ENCODE assay signal across 8 cellular contexts in the genomic region with DNA sequence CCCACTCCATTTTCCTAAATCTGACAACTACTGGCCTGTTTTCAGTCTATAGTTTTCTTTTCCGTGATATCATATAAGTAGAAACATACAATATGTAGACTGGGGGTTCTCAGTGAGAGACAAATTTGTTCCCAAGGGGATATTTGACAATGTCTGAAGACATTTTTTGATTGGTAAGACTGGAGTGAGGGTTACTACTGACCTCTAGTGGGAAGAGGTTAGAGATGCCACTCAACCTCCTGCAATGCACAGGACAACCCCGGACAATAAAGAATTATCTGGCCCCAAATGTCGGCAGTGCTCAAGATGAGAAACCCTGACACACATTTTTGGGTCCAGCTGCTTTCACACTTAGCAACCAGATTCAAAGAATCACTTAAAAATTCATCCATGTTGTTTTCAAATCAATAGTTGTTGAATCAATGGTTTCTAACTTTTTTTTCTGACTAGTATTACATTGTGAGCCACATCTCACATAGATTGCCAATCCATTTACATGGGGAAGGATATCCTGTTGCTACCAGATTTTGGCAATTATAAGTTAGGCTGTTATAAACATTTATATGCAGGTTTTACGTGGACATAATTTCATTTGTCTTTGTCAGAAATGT.
DNase-seq lines count a peak whose midpoint lies in the region; ATAC-seq and TF ChIP-seq lines count a peak whose summit lies in the region.

No MANE protein-coding gene starts in this region.

- no peaks in the 10 kb centered on the region for H4K20me1 ChIP-seq in Karpas-422 (ENCODE audit: insufficient read depth, low read depth, low read length)

- H3K4me2 ChIP-seq in Karpas-422 (ENCODE audit: low read depth, low read length, poor library complexity, severe bottlenecking), result no peak overlapping the region

- H3K27ac ChIP-seq in C4-2B (no peak overlapping the region), Karpas-422 (ENCODE audit: low read length) (no peak overlapping the region), liver (ENCODE audit: low read depth in 1 of 2, low read length in 2 of 2) (no peak overlapping the region)

- TF ChIP-seq RAD21 in liver (IDR thresholded peaks at IDR 0.05), result peak; percentile 40 to 64

- 23% methylated on average over 4 of the region's 4 CpGs for WGBS in liver

- H3K4me1 ChIP-seq in Karpas-422 (ENCODE audit: low read length), result no peaks in the 10 kb centered on the region
- no peaks in the 10 kb centered on the region for H3K4me1 ChIP-seq in liver (ENCODE audit: control insufficient read depth in 4 of 4, insufficient read depth in 4 of 4, low read length in 3 of 4)

- DNase-seq in Karpas-422 (peak; percentile 78), SW480 (ENCODE audit: low spot score) (peak; percentile 23), NCI-H2227 (lab: John Stamatoyannopoulos, UW; ENCODE audit: unreplicated experiment) (no peak), NCI-H1694 treated with DMSO at 0.1 percent for 48 hours (lab: John Stamatoyannopoulos, UW) (no peak)
- no peak for DNase-seq in naive thymus-derived CD8-positive, alpha-beta T cell

- no peaks in the 10 kb centered on the region for H3K36me3 Mint-ChIP-seq in naive thymus-derived CD8-positive, alpha-beta T cell

- POLR2A ChIA-PET in naive thymus-derived CD8-positive, alpha-beta T cell (lab: Charles Lee), result no interaction called here

- H2AFZ ChIP-seq in Karpas-422 (ENCODE audit: low read length), result no peak overlapping the region

- H3K4me3 Mint-ChIP-seq in naive thymus-derived CD8-positive, alpha-beta T cell, result no peak overlapping the region

- H3K9ac ChIP-seq in Karpas-422 (ENCODE audit: low read length) (no peak overlapping the region), liver (ENCODE audit: low read depth in 1 of 2, low read length in 2 of 2) (no peak overlapping the region)

- H3K36me3 ChIP-seq in Karpas-422 (ENCODE audit: insufficient read depth, low read length), result no peaks in the 10 kb centered on the region
- H3K36me3 ChIP-seq in liver (ENCODE audit: control insufficient read depth in 4 of 4, insufficient read depth in 3 of 4, low read depth in 1 of 4, low read length in 3 of 4), result no peaks in the 10 kb centered on the region

- no peak overlapping the region for H3K27ac Mint-ChIP-seq in naive thymus-derived CD8-positive, alpha-beta T cell

- H3K9me3 ChIP-seq in Karpas-422 (ENCODE audit: low read length) (peaks cover 18% of the 10 kb centered on the region), liver (ENCODE audit: control insufficient read depth in 4 of 4, low read length in 3 of 4) (no peaks in the 10 kb centered on the region)

- peak; percentile 81 for ATAC-seq in GM19463 (IDR thresholded peaks at IDR 0.05; ENCODE audit: unreplicated experiment)
- ATAC-seq in naive thymus-derived CD8-positive, alpha-beta T cell, result no peak

- H3K27me3 ChIP-seq in Karpas-422 (ENCODE audit: low read length) (no peaks in the 10 kb centered on the region), liver (ENCODE audit: control insufficient read depth in 4 of 4, insufficient read depth in 4 of 4, low read length in 3 of 4) (no peaks in the 10 kb centered on the region)

- H3K9me3 Mint-ChIP-seq in naive thymus-derived CD8-positive, alpha-beta T cell, result peaks cover 0 to 13% (median 6%) of the 10 kb centered on the region in 9 donors

- no peaks in the 10 kb centered on the region for H3K4me1 Mint-ChIP-seq in naive thymus-derived CD8-positive, alpha-beta T cell

- peak; percentile 85 for TF ChIP-seq CTCF in C4-2B (conservative IDR thresholded peaks at IDR 0.05)
- peak; percentile 41 for TF ChIP-seq CTCF in liver (IDR thresholded peaks at IDR 0.05; ENCODE audit: low read depth, low read length, missing input control)

- no peaks in the 10 kb centered on the region for H3K79me2 ChIP-seq in Karpas-422 (ENCODE audit: low read length)

- H3K4me3 ChIP-seq in Karpas-422 (ENCODE audit: low read length) (no peak overlapping the region), liver (ENCODE audit: low read depth in 1 of 3, low read length in 3 of 3) (no peak overlapping the region)

- H3K9me2 ChIP-seq in Karpas-422 (replicated peaks; ENCODE audit: insufficient read depth, low read length), result no peaks in the 10 kb centered on the region

- H3K27me3 Mint-ChIP-seq in naive thymus-derived CD8-positive, alpha-beta T cell, result no peaks in the 10 kb centered on the region

TF ChIP-seq in liver, 16 proteins besides CTCF, POLR2A, EP300 and RAD21:
- TF ChIP-seq FOXA1 (IDR thresholded peaks at IDR 0.05) (no peak), YY1 (IDR thresholded peaks at IDR 0.05) (no peak), HNF4G (IDR thresholded peaks at IDR 0.05) (no peak), GABPA (IDR thresholded peaks at IDR 0.05 in 1 of 2, conservative IDR thresholded peaks at IDR 0.05 in 1 of 2) (no peak), NR2F2 (IDR thresholded peaks at IDR 0.05) (no peak), JUND (IDR thresholded peaks at IDR 0.05) (no peak), FOXA2 (IDR thresholded peaks at IDR 0.05) (no peak), HNF4A (conservative IDR thresholded peaks at IDR 0.05) (no peak), RXRA (IDR thresholded peaks at IDR 0.05) (no peak), TAF1 (conservative IDR thresholded peaks at IDR 0.05) (no peak), SP1 (IDR thresholded peaks at IDR 0.05) (no peak), EGR1 (IDR thresholded peaks at IDR 0.05; ENCODE audit: low read depth in 2 of 2) (no peak)
- TF ChIP-seq, protein P1, sequence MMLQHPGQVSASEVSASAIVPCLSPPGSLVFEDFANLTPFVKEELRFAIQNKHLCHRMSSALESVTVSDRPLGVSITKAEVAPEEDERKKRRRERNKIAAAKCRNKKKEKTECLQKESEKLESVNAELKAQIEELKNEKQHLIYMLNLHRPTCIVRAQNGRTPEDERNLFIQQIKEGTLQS (IDR thresholded peaks at IDR 0.05), result no peak
- TF ChIP-seq, protein P2, sequence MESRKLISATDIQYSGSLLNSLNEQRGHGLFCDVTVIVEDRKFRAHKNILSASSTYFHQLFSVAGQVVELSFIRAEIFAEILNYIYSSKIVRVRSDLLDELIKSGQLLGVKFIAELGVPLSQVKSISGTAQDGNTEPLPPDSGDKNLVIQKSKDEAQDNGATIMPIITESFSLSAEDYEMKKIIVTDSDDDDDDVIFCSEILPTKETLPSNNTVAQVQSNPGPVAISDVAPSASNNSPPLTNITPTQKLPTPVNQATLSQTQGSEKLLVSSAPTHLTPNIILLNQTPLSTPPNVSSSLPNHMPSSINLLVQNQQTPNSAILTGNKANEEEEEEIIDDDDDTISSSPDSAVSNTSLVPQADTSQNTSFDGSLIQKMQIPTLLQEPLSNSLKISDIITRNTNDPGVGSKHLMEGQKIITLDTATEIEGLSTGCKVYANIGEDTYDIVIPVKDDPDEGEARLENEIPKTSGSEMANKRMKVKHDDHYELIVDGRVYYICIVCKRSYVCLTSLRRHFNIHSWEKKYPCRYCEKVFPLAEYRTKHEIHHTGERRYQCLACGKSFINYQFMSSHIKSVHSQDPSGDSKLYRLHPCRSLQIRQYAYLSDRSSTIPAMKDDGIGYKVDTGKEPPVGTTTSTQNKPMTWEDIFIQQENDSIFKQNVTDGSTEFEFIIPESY (IDR thresholded peaks at IDR 0.05), result no peak
- TF ChIP-seq, protein P3, sequence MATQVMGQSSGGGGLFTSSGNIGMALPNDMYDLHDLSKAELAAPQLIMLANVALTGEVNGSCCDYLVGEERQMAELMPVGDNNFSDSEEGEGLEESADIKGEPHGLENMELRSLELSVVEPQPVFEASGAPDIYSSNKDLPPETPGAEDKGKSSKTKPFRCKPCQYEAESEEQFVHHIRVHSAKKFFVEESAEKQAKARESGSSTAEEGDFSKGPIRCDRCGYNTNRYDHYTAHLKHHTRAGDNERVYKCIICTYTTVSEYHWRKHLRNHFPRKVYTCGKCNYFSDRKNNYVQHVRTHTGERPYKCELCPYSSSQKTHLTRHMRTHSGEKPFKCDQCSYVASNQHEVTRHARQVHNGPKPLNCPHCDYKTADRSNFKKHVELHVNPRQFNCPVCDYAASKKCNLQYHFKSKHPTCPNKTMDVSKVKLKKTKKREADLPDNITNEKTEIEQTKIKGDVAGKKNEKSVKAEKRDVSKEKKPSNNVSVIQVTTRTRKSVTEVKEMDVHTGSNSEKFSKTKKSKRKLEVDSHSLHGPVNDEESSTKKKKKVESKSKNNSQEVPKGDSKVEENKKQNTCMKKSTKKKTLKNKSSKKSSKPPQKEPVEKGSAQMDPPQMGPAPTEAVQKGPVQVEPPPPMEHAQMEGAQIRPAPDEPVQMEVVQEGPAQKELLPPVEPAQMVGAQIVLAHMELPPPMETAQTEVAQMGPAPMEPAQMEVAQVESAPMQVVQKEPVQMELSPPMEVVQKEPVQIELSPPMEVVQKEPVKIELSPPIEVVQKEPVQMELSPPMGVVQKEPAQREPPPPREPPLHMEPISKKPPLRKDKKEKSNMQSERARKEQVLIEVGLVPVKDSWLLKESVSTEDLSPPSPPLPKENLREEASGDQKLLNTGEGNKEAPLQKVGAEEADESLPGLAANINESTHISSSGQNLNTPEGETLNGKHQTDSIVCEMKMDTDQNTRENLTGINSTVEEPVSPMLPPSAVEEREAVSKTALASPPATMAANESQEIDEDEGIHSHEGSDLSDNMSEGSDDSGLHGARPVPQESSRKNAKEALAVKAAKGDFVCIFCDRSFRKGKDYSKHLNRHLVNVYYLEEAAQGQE (IDR thresholded peaks at IDR 0.05), result no peak
- TF ChIP-seq, protein P4, sequence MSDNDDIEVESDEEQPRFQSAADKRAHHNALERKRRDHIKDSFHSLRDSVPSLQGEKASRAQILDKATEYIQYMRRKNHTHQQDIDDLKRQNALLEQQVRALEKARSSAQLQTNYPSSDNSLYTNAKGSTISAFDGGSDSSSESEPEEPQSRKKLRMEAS (IDR thresholded peaks at IDR 0.05), result no peak

Comparison
In these comparisons a context has a peak if more than half of its experiments do, and no peak if none do; other contexts are left out.
1. DNase-seq: peak in Karpas-422 (single experiment) and SW480 (single experiment); none in NCI-H2227 (single experiment), NCI-H1694 treated with DMSO at 0.1 percent for 48 hours (single experiment) and naive thymus-derived CD8-positive, alpha-beta T cell (0 of 10).